Comparison of ENCODE assay signal across 19 cellular contexts in genomic region chr13:42355841-42356575, GRCh38.
DNase-seq lines count a peak whose midpoint lies in the region; ATAC-seq lines count a peak whose summit lies in the region.
"Had no signal": no experiment of that assay in that cellular context is flagged by ENCODE, and none has a peak within 500 bp of the region (broad histone marks: within the 10 kb centered on the region; RNA-seq: fewer than 3 reads in every experiment).

No MANE protein-coding gene starts in this region.

- H3K27ac Mint-ChIP-seq in T-helper 1 cell treated with Interleukin-12 subunit alpha and Interleukin-12 subunit beta and Interleukin-4 antibody, amounts not matched to agents 30 μg/mL and 1 μg/mL, for 36 hours = peak overlapping the region; percentile 43
- peak overlapping the region; percentile 96 for H3K27ac Mint-ChIP-seq in T-helper 2 cell treated with Interferon-gamma antibody and Interleukin-4, amounts not matched to agents 5 μg/mL and 100 μg/mL, for 36 hours
- peak overlapping the region; percentile 97 for H3K27ac Mint-ChIP-seq in activated naive CD8-positive, alpha-beta T cell treated with anti-CD3 and anti-CD28 coated beads, Interleukin-2, amount 10 ng/mL, durations not matched to agents 7 days and 5 days
- H3K27ac Mint-ChIP-seq in effector memory CD8-positive, alpha-beta T cell = peak overlapping the region in 1 of 2 donors; percentile 88
- H3K27ac Mint-ChIP-seq: activated B cell treated with CpG ODN at 0.5 μM for 24 hours had no signal

- H3K9me3 Mint-ChIP-seq in T-helper 1 cell treated with Interleukin-12 subunit alpha and Interleukin-12 subunit beta and Interleukin-4 antibody, amounts not matched to agents 30 μg/mL and 1 μg/mL, for 36 hours = no peaks in the 10 kb centered on the region
- H3K9me3 Mint-ChIP-seq in T-helper 2 cell treated with Interferon-gamma antibody and Interleukin-4, amounts not matched to agents 5 μg/mL and 100 μg/mL, for 36 hours = peaks cover 6% of the 10 kb centered on the region
- H3K9me3 Mint-ChIP-seq in activated naive CD8-positive, alpha-beta T cell treated with anti-CD3 and anti-CD28 coated beads, Interleukin-2, amount 10 ng/mL, durations not matched to agents 7 days and 5 days = no peaks in the 10 kb centered on the region
- H3K9me3 Mint-ChIP-seq in effector memory CD8-positive, alpha-beta T cell = no peaks in the 10 kb centered on the region
- H3K9me3 Mint-ChIP-seq: activated B cell treated with CpG ODN at 0.5 μM for 24 hours had no signal

- H3K4me1 Mint-ChIP-seq in T-helper 1 cell treated with Interleukin-12 subunit alpha and Interleukin-12 subunit beta and Interleukin-4 antibody, amounts not matched to agents 30 μg/mL and 1 μg/mL, for 36 hours (ENCODE audit: low read depth) = peaks cover 23% of the 10 kb centered on the region
- H3K4me1 Mint-ChIP-seq in T-helper 2 cell treated with Interferon-gamma antibody and Interleukin-4, amounts not matched to agents 5 μg/mL and 100 μg/mL, for 36 hours (ENCODE audit: low read depth) = peaks cover 45% of the 10 kb centered on the region
- H3K4me1 Mint-ChIP-seq in activated naive CD8-positive, alpha-beta T cell treated with anti-CD3 and anti-CD28 coated beads, Interleukin-2, amount 10 ng/mL, durations not matched to agents 7 days and 5 days = peaks cover 25% of the 10 kb centered on the region
- H3K4me1 Mint-ChIP-seq in effector memory CD8-positive, alpha-beta T cell (ENCODE audit: low read depth in 2 of 2) = peaks cover 12 to 23% of the 10 kb centered on the region in 2 donors

- ATAC-seq in activated naive CD8-positive, alpha-beta T cell treated with anti-CD3 and anti-CD28 coated beads, Interleukin-2, amount 10 ng/mL, durations not matched to agents 7 days and 5 days (ENCODE audit: low read depth) = no peak
- no peak for ATAC-seq in HG03097 (IDR thresholded peaks at IDR 0.05; ENCODE audit: low FRiP score, unreplicated experiment)
- ATAC-seq in GM21423 (IDR thresholded peaks at IDR 0.05; ENCODE audit: unreplicated experiment) = no peak
- ATAC-seq in effector memory CD8-positive, alpha-beta T cell (replicated peaks) = no peak

- H3K4me3 Mint-ChIP-seq in T-helper 1 cell treated with Interleukin-12 subunit alpha and Interleukin-12 subunit beta and Interleukin-4 antibody, amounts not matched to agents 30 μg/mL and 1 μg/mL, for 36 hours = no peak overlapping the region
- peak overlapping the region; percentile 21 for H3K4me3 Mint-ChIP-seq in T-helper 2 cell treated with Interferon-gamma antibody and Interleukin-4, amounts not matched to agents 5 μg/mL and 100 μg/mL, for 36 hours
- no peak overlapping the region for H3K4me3 Mint-ChIP-seq in activated naive CD8-positive, alpha-beta T cell treated with anti-CD3 and anti-CD28 coated beads, Interleukin-2, amount 10 ng/mL, durations not matched to agents 7 days and 5 days
- H3K4me3 Mint-ChIP-seq in effector memory CD8-positive, alpha-beta T cell = peak overlapping the region in 1 of 2 donors; percentile 9
- H3K4me3 Mint-ChIP-seq: activated B cell treated with CpG ODN at 0.5 μM for 24 hours had no signal

- H3K27me3 Mint-ChIP-seq in T-helper 1 cell treated with Interleukin-12 subunit alpha and Interleukin-12 subunit beta and Interleukin-4 antibody, amounts not matched to agents 30 μg/mL and 1 μg/mL, for 36 hours (ENCODE audit: low read depth) = no peaks in the 10 kb centered on the region
- H3K27me3 Mint-ChIP-seq in T-helper 2 cell treated with Interferon-gamma antibody and Interleukin-4, amounts not matched to agents 5 μg/mL and 100 μg/mL, for 36 hours (ENCODE audit: low read depth) = no peaks in the 10 kb centered on the region
- no peaks in the 10 kb centered on the region for H3K27me3 Mint-ChIP-seq in activated naive CD8-positive, alpha-beta T cell treated with anti-CD3 and anti-CD28 coated beads, Interleukin-2, amount 10 ng/mL, durations not matched to agents 7 days and 5 days
- H3K27me3 Mint-ChIP-seq in effector memory CD8-positive, alpha-beta T cell = no peaks in the 10 kb centered on the region
- H3K27me3 Mint-ChIP-seq: activated B cell treated with CpG ODN at 0.5 μM for 24 hours had no signal

- peaks cover 23% of the 10 kb centered on the region for H3K4me1 ChIP-seq in BLaER1
- H3K4me1 ChIP-seq: lower lobe of right lung had no signal

- no peaks in the 10 kb centered on the region for H3K9me3 ChIP-seq in BLaER1
- H3K9me3 ChIP-seq: lower lobe of right lung, ovary, thoracic aorta had no signal

- H3K36me3 ChIP-seq in BLaER1 = no peaks in the 10 kb centered on the region
- H3K36me3 ChIP-seq: lower lobe of right lung, ovary, thoracic aorta had no signal

- H3K4me2 ChIP-seq in BLaER1 = peak overlapping the region; percentile 67

- no peaks in the 10 kb centered on the region for H3K27me3 ChIP-seq in BLaER1
- H3K27me3 ChIP-seq: ovary had no signal

- no peaks in the 10 kb centered on the region for H3K36me3 Mint-ChIP-seq in T-helper 1 cell treated with Interleukin-12 subunit alpha and Interleukin-12 subunit beta and Interleukin-4 antibody, amounts not matched to agents 30 μg/mL and 1 μg/mL, for 36 hours (ENCODE audit: low read depth)
- peaks cover 9% of the 10 kb centered on the region for H3K36me3 Mint-ChIP-seq in T-helper 2 cell treated with Interferon-gamma antibody and Interleukin-4, amounts not matched to agents 5 μg/mL and 100 μg/mL, for 36 hours (ENCODE audit: low read depth)
- H3K36me3 Mint-ChIP-seq in activated naive CD8-positive, alpha-beta T cell treated with anti-CD3 and anti-CD28 coated beads, Interleukin-2, amount 10 ng/mL, durations not matched to agents 7 days and 5 days = peaks cover 9% of the 10 kb centered on the region
- H3K36me3 Mint-ChIP-seq in effector memory CD8-positive, alpha-beta T cell (ENCODE audit: insufficient read depth) = no peaks in the 10 kb centered on the region

- no peak for DNase-seq in T-helper 1 cell
- peak; percentile 53 for DNase-seq in T-helper 2 cell treated with Interferon-gamma antibody and Interleukin-4, amounts not matched to agents 5 μg/mL and 100 μg/mL, for 36 hours (ENCODE audit: low spot score)
- DNase-seq in activated naive CD8-positive, alpha-beta T cell treated with anti-CD3 and anti-CD28 coated beads, Interleukin-2, amount 10 ng/mL, durations not matched to agents 7 days and 5 days = no peak
- DNase-seq in effector memory CD8-positive, alpha-beta T cell = no peak
- DNase-seq: activated B cell treated with CpG ODN at 0.5 μM for 24 hours, C1 segment of cervical spinal cord, Karpas-422, lower lobe of right lung, NCI-H1417, NCI-H2171, OCI-M1, ovary, SHP77 treated with DMSO at 0.1 percent for 48 hours had no signal

- no peak overlapping the region for H3K9ac ChIP-seq in BLaER1

- POLR2A ChIA-PET in activated naive CD8-positive, alpha-beta T cell treated with anti-CD3 and anti-CD28 coated beads, Interleukin-2, amount 10 ng/mL, durations not matched to agents 7 days and 5 days (lab: Charles Lee) = interaction anchor here (1.1 to 2.0 kb wide), 5 partner anchors 12 to 635 kb away, joined by 3 to 10 read pairs (median 9); no protein-coding TSS in a partner anchor

- no peak overlapping the region for H3K4me3 ChIP-seq in BLaER1
- H3K4me3 ChIP-seq: lower lobe of right lung, ovary, thoracic aorta had no signal

- 0 out of 2 replicates have a peak overlapping the region, but pooled peaks have one; percentile 67 for H3K27ac ChIP-seq in BLaER1
- H3K27ac ChIP-seq: 22Rv1, lower lobe of right lung, ovary, thoracic aorta had no signal

- H4K20me1 ChIP-seq in BLaER1 = no peaks in the 10 kb centered on the region
